Comparison of ENCODE assay signal across 1 cellular context in genomic region chr16:12801511-12802042, GRCh38.
TF ChIP-seq lines count a peak whose summit lies in the region.

No MANE protein-coding gene starts in this region.

TF ChIP-seq in K562, 482 proteins besides CTCF, POLR2A, EP300 and RAD21 (continued from another document and continues in another):
- TF ChIP-seq MAZ (CRISPR knock-in tag; conservative IDR thresholded peaks at IDR 0.05 in 1 of 2, IDR thresholded peaks at IDR 0.05 in 1 of 2) (0 out of 4 replicates have a peak, but pooled peaks of 1 of the 2 experiments have one; percentile 12), RNF2 (IDR thresholded peaks at IDR 0.05) (peak; percentile 80; the same call in 1 of the 2 replicates), NEUROD1 (IDR thresholded peaks at IDR 0.05; ENCODE audit: borderline replicate concordance, low read depth, low read length, partially characterized antibody) (peak; percentile 9), ZBTB7A (IDR thresholded peaks at IDR 0.05; ENCODE audit: borderline replicate concordance, control insufficient read depth, low read depth, low read length) (0 out of 2 replicates have a peak, but pooled peaks have one; percentile 26), LCOR (CRISPR knock-in tag; IDR thresholded peaks at IDR 0.05) (no peak), HMG20A (CRISPR knock-in tag; conservative IDR thresholded peaks at IDR 0.05) (no peak), ETV6 (IDR thresholded peaks at IDR 0.05; ENCODE audit: borderline replicate concordance in 1 of 2, low read depth in 2 of 2, low read length in 1 of 2) (0 out of 4 replicates have a peak, but pooled peaks of 1 of the 2 experiments have one; percentile 29), ETV6 (CRISPR knock-in tag; IDR thresholded peaks at IDR 0.05; ENCODE audit: borderline replicate concordance) (no peak), ARID1B (IDR thresholded peaks at IDR 0.05) (peak; percentile 66), MXI1 (IDR thresholded peaks at IDR 0.05; ENCODE audit: low read depth, low read length) (no peak), XRCC5 (IDR thresholded peaks at IDR 0.05; ENCODE audit: low read depth, low read length) (no peak), ARNT (IDR thresholded peaks at IDR 0.05) (0 out of 4 replicates have a peak, but pooled peaks of 1 of the 2 experiments have one; percentile 40), ZBTB11 (CRISPR knock-in tag; IDR thresholded peaks at IDR 0.05) (peak in 1 of 3 experiments; percentile 51; a peak in 1 of 6 replicates), CREB5 (CRISPR knock-in tag; IDR thresholded peaks at IDR 0.05) (no peak), SAFB2 (IDR thresholded peaks at IDR 0.05; ENCODE audit: borderline replicate concordance, low read depth, low read length, severe bottlenecking) (no peak), ZNF511 (CRISPR knock-in tag; IDR thresholded peaks at IDR 0.05) (no peak), ESRRA (IDR thresholded peaks at IDR 0.05; ENCODE audit: borderline replicate concordance, low read depth) (peak; percentile 96), SPI1 (IDR thresholded peaks at IDR 0.05; ENCODE audit: borderline replicate concordance, low read depth, low read length) (peak; percentile 91), ZFP91 (CRISPR knock-in tag; IDR thresholded peaks at IDR 0.05) (no peak), ZNF23 (CRISPR knock-in tag; IDR thresholded peaks at IDR 0.05) (no peak), TOE1 (IDR thresholded peaks at IDR 0.05; ENCODE audit: borderline replicate concordance) (no peak), TOE1 (CRISPR knock-in tag; IDR thresholded peaks at IDR 0.05; ENCODE audit: borderline replicate concordance, low read depth) (no peak), ZNF41 (CRISPR knock-in tag; conservative IDR thresholded peaks at IDR 0.05) (no peak), RHOXF2B (CRISPR knock-in tag; conservative IDR thresholded peaks at IDR 0.05) (no peak), CEBPZ (IDR thresholded peaks at IDR 0.05; ENCODE audit: borderline replicate concordance, low read depth, low read length) (no peak), CCAR2 (IDR thresholded peaks at IDR 0.05; ENCODE audit: low read depth, low read length) (no peak), VEZF1 (CRISPR knock-in tag; IDR thresholded peaks at IDR 0.05) (peak; percentile 31; the same call in 1 of the 2 replicates), TFAP4 (CRISPR knock-in tag; IDR thresholded peaks at IDR 0.05; ENCODE audit: borderline replicate concordance) (no peak), NCOA4 (IDR thresholded peaks at IDR 0.05; ENCODE audit: partially characterized antibody) (no peak), TEAD2 (tag; IDR thresholded peaks at IDR 0.05) (no peak), LEF1 (IDR thresholded peaks at IDR 0.05) (0 out of 2 replicates have a peak, but pooled peaks have one; percentile 38), ELK3 (CRISPR knock-in tag; IDR thresholded peaks at IDR 0.05) (no peak), TEAD4 (IDR thresholded peaks at IDR 0.05; ENCODE audit: low read length) (peak; percentile 59; the same call in 1 of the 2 replicates), TEAD4 (CRISPR knock-in tag; IDR thresholded peaks at IDR 0.05; ENCODE audit: borderline replicate concordance) (no peak), KLF6 (CRISPR knock-in tag; IDR thresholded peaks at IDR 0.05; ENCODE audit: borderline replicate concordance) (0 out of 2 replicates have a peak, but pooled peaks have one; percentile 39), EZH2 (IDR thresholded peaks at IDR 0.05; ENCODE audit: borderline replicate concordance, low read depth, low read length) (no peak), PHB2 (IDR thresholded peaks at IDR 0.05; ENCODE audit: low read depth) (no peak), SMARCE1 (IDR thresholded peaks at IDR 0.05) (peak; percentile 76; the same call in 1 of the 2 replicates), CUX1 (CRISPR knock-in tag; IDR thresholded peaks at IDR 0.05) (no peak), ATF7 (IDR thresholded peaks at IDR 0.05) (0 out of 2 replicates have a peak, but pooled peaks have one; percentile 11), CREB1 (IDR thresholded peaks at IDR 0.05) (no peak), CREB1 (CRISPR knock-in tag; IDR thresholded peaks at IDR 0.05) (no peak), BCOR (IDR thresholded peaks at IDR 0.05) (no peak), CEBPG (CRISPR knock-in tag; IDR thresholded peaks at IDR 0.05) (no peak), CEBPG (tag; conservative IDR thresholded peaks at IDR 0.05 in 1 of 2, IDR thresholded peaks at IDR 0.05 in 1 of 2) (peak in 1 of 2 experiments; percentile 52; a peak in 2 of 4 replicates)
